In the genomic region with DNA sequence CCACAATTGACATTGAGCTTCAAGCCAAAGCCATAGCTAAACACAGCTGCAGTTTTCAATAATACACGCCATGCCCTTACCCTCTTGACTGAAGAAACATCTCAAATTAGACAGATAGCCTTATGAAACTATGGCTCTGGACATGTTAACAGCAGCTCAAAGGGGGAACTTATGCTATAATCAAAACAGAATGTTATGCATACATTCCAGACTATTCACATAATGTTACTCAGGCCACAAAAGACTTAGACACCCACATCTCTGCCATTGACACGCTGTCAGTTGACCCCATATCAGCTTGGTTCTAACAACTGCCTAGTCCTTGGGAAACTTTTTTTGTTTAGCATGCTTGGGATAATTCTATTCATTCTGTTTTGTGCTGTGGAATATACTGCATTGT, we compare ENCODE assay signal across 16 cellular contexts. TPM values are rescaled to one million over a fixed set of nuclear protein-coding genes. Genes with fewer than 3 reads are reported as not detected.
DNase-seq lines count a peak whose midpoint lies in the region; ATAC-seq, FAIRE-seq and TF ChIP-seq lines count a peak whose summit lies in the region.
"Had no signal": no experiment of that assay in that cellular context is flagged by ENCODE, and none has a peak within 500 bp of the region (broad histone marks: within the 10 kb centered on the region; RNA-seq: fewer than 3 reads in every experiment).

No MANE protein-coding gene starts in this region.

- H3K27ac ChIP-seq in K562 (ENCODE audit: extremely low read depth, low read depth, low read length) (no peak overlapping the region), substantia nigra (ENCODE audit: low read depth, low read length, poor library complexity, severe bottlenecking) (peak overlapping the region; percentile 13), A673 (ENCODE audit: low read depth, low read length, poor library complexity, severe bottlenecking) (no peak overlapping the region), adrenal gland (no peak overlapping the region)
- H3K27ac ChIP-seq: RWPE1 had no signal

- TF ChIP-seq POLR2A in K562 (conservative IDR thresholded peaks at IDR 0.05) (no peak), adrenal gland (IDR thresholded peaks at IDR 0.05) (no peak)

- H2AFZ ChIP-seq in K562 (ENCODE audit: low read depth, low read length) = peak overlapping the region; percentile 33

- H3K4me1 ChIP-seq in K562 (replicated peaks in 1 of 2; ENCODE audit: control insufficient read depth in 2 of 2, insufficient read depth in 2 of 2, low read length in 2 of 2) = peaks cover 29 to 44% of the 10 kb centered on the region in 2 experiments
- H3K4me1 ChIP-seq in A673 (ENCODE audit: insufficient read depth, low read length, poor library complexity, severe bottlenecking) = peaks cover 5% of the 10 kb centered on the region
- peaks cover 11 to 13% of the 10 kb centered on the region in 2 donors for H3K4me1 ChIP-seq in adrenal gland (replicated peaks in 1 of 2)
- H3K4me1 ChIP-seq: BE2C had no signal

- POLR2A ChIA-PET in K562 (lab: Yijun Ruan, JAX) (interaction anchor here (0.6 to 1.9 kb wide), 9 partner anchors 11 to 641 kb away, joined by 3 to 12 read pairs (median 3); a partner anchor contains a TSS), A673 (lab: Charles Lee; ENCODE audit: low non-redundant PET) (interaction anchor here (0.6 kb wide), 1 partner anchor 581 kb away, joined by 5 read pairs; no protein-coding TSS in a partner anchor)

- FAIRE-seq in K562 (lab: Jason Lieb, UNC) = peak; percentile 55
- FAIRE-seq: GM12892 had no signal

- H3K27me3 ChIP-seq in K562 (ENCODE audit: control insufficient read depth in 2 of 2, insufficient read depth in 2 of 2, low read length in 2 of 2) = no peaks in the 10 kb centered on the region
- H3K27me3 ChIP-seq in A673 (replicated peaks; ENCODE audit: insufficient read depth, low read depth, low read length, poor library complexity) = no peaks in the 10 kb centered on the region
- no peaks in the 10 kb centered on the region for H3K27me3 ChIP-seq in adrenal gland
- H3K27me3 ChIP-seq: BE2C had no signal

- in situ Hi-C loops in K562 (cut with MboI) = no loop called here

- WGBS in K562 (ENCODE audit: insufficient coverage, low coverage, missing lambda C conversion rate) = 15% methylated on average over 2 of the region's 2 CpGs
- WGBS in adrenal gland, 4 donors = 89 to 97% (median 90%) methylated on average over 2 of the region's 2 CpGs

- intact Hi-C loops in K562 (cut with micrococcal nuclease) = no loop called here
- intact Hi-C loops in A673 (cut with micrococcal nuclease; ENCODE audit: unreplicated experiment) = no loop called here
- intact Hi-C loops in adrenal gland (cut with DNase I) = no loop called here

- TF ChIP-seq CTCF in K562 (IDR thresholded peaks at IDR 0.05 in 2 of 3, conservative IDR thresholded peaks at IDR 0.05 in 1 of 3; ENCODE audit: insufficient read depth in 2 of 3, low read depth in 1 of 3, low read length in 3 of 3) (no peak), A673 (conservative IDR thresholded peaks at IDR 0.05; ENCODE audit: low read depth, low read length) (no peak), adrenal gland (IDR thresholded peaks at IDR 0.05) (no peak)

- ATAC-seq in K562 (no peak), GM21528 (IDR thresholded peaks at IDR 0.05; ENCODE audit: low FRiP score, unreplicated experiment) (no peak)

- H3K36me3 ChIP-seq in K562 (ENCODE audit: control insufficient read depth, insufficient read depth, low read length) (peaks cover 6% of the 10 kb centered on the region; the same call in 1 of the 3 replicates), A673 (ENCODE audit: insufficient read depth, low read length, poor library complexity, severe bottlenecking) (no peaks in the 10 kb centered on the region), adrenal gland (replicated peaks in 1 of 2) (no peaks in the 10 kb centered on the region)
- H3K36me3 ChIP-seq: BE2C had no signal

- H3K4me2 ChIP-seq in K562 (ENCODE audit: insufficient read depth, low read length) = no peak overlapping the region; the same call in 1 of the 2 replicates

- H3K4me3 ChIP-seq in K562 (no peak overlapping the region), A673 (ENCODE audit: low read depth, low read length, poor library complexity, severe bottlenecking) (no peak overlapping the region), adrenal gland (no peak overlapping the region)

- peaks cover 28% of the 10 kb centered on the region for H3K79me2 ChIP-seq in K562 (ENCODE audit: control insufficient read depth, insufficient read depth, low read length)

- no peak for TF ChIP-seq EP300 in K562 (IDR thresholded peaks at IDR 0.05; ENCODE audit: low read length)

- CTCF ChIA-PET in K562 (lab: Yijun Ruan, JAX; ENCODE audit: low intra/inter-chr PET ratio) (no interaction called here), A673 (lab: Charles Lee) (no interaction called here)

- TF ChIP-seq RAD21 in K562 (CRISPR knock-in tag; conservative IDR thresholded peaks at IDR 0.05 in 1 of 2, IDR thresholded peaks at IDR 0.05 in 1 of 2) = no peak

- H4K20me1 ChIP-seq in K562 (replicated peaks; ENCODE audit: control insufficient read depth, insufficient read depth, low read length) = peaks cover 8% of the 10 kb centered on the region; the same call in 1 of the 2 replicates

- no peaks in the 10 kb centered on the region for H3K9me1 ChIP-seq in K562 (ENCODE audit: control insufficient read depth, insufficient read depth, low read length)

- BruUV-seq in K562 (replicated peaks; lab: Mats Ljungman, UMichigan) (no TSS peak), A673 (replicated peaks; lab: Mats Ljungman, UMichigan) (no TSS peak)

- H3K9me3 ChIP-seq in K562 (replicated peaks; ENCODE audit: control insufficient read depth, insufficient read depth, low read depth, low read length) (no peaks in the 10 kb centered on the region), A673 (ENCODE audit: low read depth, low read length, poor library complexity, severe bottlenecking) (no peaks in the 10 kb centered on the region), adrenal gland (replicated peaks in 1 of 3) (no peaks in the 10 kb centered on the region)
- H3K9me3 ChIP-seq: BE2C had no signal

- peak overlapping the region; percentile 0 to 40; a peak in 1 of 4 replicates for H3K9ac ChIP-seq in K562 (ENCODE audit: insufficient read depth in 1 of 2, low read depth in 2 of 2, low read length in 2 of 2)

- DNase-seq in EL = peak; percentile 33
- DNase-seq in K562 (ENCODE audit: extremely low read depth in 1 of 4, low spot score in 3 of 4) = peak in 1 of 4 experiments; percentile 24
- DNase-seq in fibroblast of the conjunctiva (ENCODE audit: low read depth) = peak; percentile 8
- no peak for DNase-seq in substantia nigra (lab: John Stamatoyannopoulos, UW)
- no peak for DNase-seq in A673 (ENCODE audit: low spot score)
- no peak for DNase-seq in adrenal gland
- DNase-seq: BE2C; CD4-positive, alpha-beta memory T cell; H7; NCI-H1105 treated with DMSO at 0.1 percent for 48 hours; NCI-H1694 treated with DMSO at 0.1 percent for 48 hours; NCI-H446; NK-92 treated with Interleukin-12 subunit alpha and Interleukin-12 subunit beta, amount 100 ng/mL, for 24 hours had no signal

TF ChIP-seq in K562, 482 proteins besides CTCF, POLR2A, EP300 and RAD21 (continues in another document):
- TF ChIP-seq SPI1 (IDR thresholded peaks at IDR 0.05; ENCODE audit: borderline replicate concordance, low read depth, low read length) (no peak), HDGF (IDR thresholded peaks at IDR 0.05) (0 out of 2 replicates have a peak, but pooled peaks have one; percentile 1)

RNA-seq across cellular contexts. Expression of a gene that starts 2.3 kb away (rescaled TPM):
- total RNA-seq in K562 (2011; cell fraction: chromatin; rRNA removed; ENCODE audit: low replicate concordance) = 18.4 and 30.9 TPM in 2 replicates
- total RNA-seq in K562 (2011; cell fraction: nucleolus; rRNA removed) = 52.2 and 53.7 TPM in 2 replicates
- 47.9 and 75.6 TPM in 2 replicates for total RNA-seq in K562 (2011; cell fraction: nucleoplasm; rRNA removed)
- total RNA-seq in K562 (2014; rRNA removed) (97.3 and 100 TPM in 2 replicates), K562 (2014; rRNA removed; fragmentation: Illumina TruSeq; extraction: Trizol) (62.9 and 72.8 TPM in 2 replicates), K562 (2015; rRNA removed; fragmentation: Illumina TruSeq; extraction: Trizol) (51.0 and 55.1 TPM in 2 replicates), K562 (2021) (74.0 and 74.4 TPM in 2 replicates), A673 (2021) (51.0 and 59.5 TPM in 2 replicates), adrenal gland (100 to 1,000 TPM in 2 of 8 donors, 10 to 100 TPM in 6; 57.4 to 226 (median 82.2) TPM)
- polyA plus RNA-seq in K562 (2011; rRNA removed) (87.6 and 92.4 TPM in 2 replicates), K562 (2014; fragmentation: Illumina TruSeq; extraction: Trizol) (53.4 and 59.9 TPM in 2 replicates), K562 (2014; fragmentation: Nextera tagmentation; extraction: Ambion mirVana) (10 to 100 TPM in 1 of 2 experiments, 1 to 10 TPM in 1; 6.1 to 11.4 TPM), K562 (2014; rRNA removed) (89.2 and 95.7 TPM in 2 replicates), adrenal gland (100 to 1,000 TPM in 2 of 3 donors, 10 to 100 TPM in 1; 47.3 to 165 (median 103) TPM)
- 66.7 and 98.8 TPM in 2 replicates for polyA plus RNA-seq in K562 (2011; cell fraction: cytosol; rRNA removed)
- polyA plus RNA-seq in K562 (2011; cell fraction: nucleus; rRNA removed) = 32.2 and 37.6 TPM in 2 replicates
- 70.5 and 73.8 TPM in 2 replicates for polyA plus RNA-seq in K562 (2012)
- 20.8 and 22.7 TPM in 2 replicates for polyA minus RNA-seq in K562 (2011; rRNA and poly(A)+ RNA removed)
- polyA minus RNA-seq in K562 (2011; cell fraction: cytosol; rRNA and poly(A)+ RNA removed) = 15.7 and 18.1 TPM in 2 replicates
- 4.0 and 9.8 TPM in 2 replicates for polyA minus RNA-seq in K562 (2011; cell fraction: nucleus; rRNA and poly(A)+ RNA removed)

RNA-seq across cellular contexts. Expression of a gene that starts 15.7 kb away (rescaled TPM):
- total RNA-seq in K562 (2011; cell fraction: chromatin; rRNA removed; ENCODE audit: low replicate concordance) = 20.1 and 37.7 TPM in 2 replicates
- total RNA-seq in K562 (2011; cell fraction: nucleolus; rRNA removed) = 34.2 and 37.6 TPM in 2 replicates
- 23.3 and 27.4 TPM in 2 replicates for total RNA-seq in K562 (2011; cell fraction: nucleoplasm; rRNA removed)
- total RNA-seq in K562 (2014; rRNA removed) = 10.2 and 19.9 TPM in 2 replicates
- total RNA-seq in K562 (2014; rRNA removed; fragmentation: Illumina TruSeq; extraction: Trizol) = 17.7 and 19.3 TPM in 2 replicates
- total RNA-seq in K562 (2015; rRNA removed; fragmentation: Illumina TruSeq; extraction: Trizol) = 16.4 and 17.9 TPM in 2 replicates
- 14.7 and 18.1 TPM in 2 replicates for total RNA-seq in K562 (2021)
- 17.3 and 22.0 TPM in 2 replicates for polyA plus RNA-seq in K562 (2011; rRNA removed)
- polyA plus RNA-seq in K562 (2011; cell fraction: cytosol; rRNA removed) = 23.6 and 25.5 TPM in 2 replicates
- 22.9 and 24.1 TPM in 2 replicates for polyA plus RNA-seq in K562 (2011; cell fraction: nucleus; rRNA removed)
- polyA plus RNA-seq in K562 (2012) = 7.3 and 12.3 TPM in 2 replicates
- polyA plus RNA-seq in K562 (2014; fragmentation: Illumina TruSeq; extraction: Trizol) = 13.1 and 14.9 TPM in 2 replicates
- 10 to 100 TPM in 1 of 2 experiments, 1 to 10 TPM in 1; 7.1 to 10.6 TPM for polyA plus RNA-seq in K562 (2014; fragmentation: Nextera tagmentation; extraction: Ambion mirVana)
- polyA plus RNA-seq in K562 (2014; rRNA removed) = 14.3 and 15.3 TPM in 2 replicates
- polyA minus RNA-seq in K562 (2011; rRNA and poly(A)+ RNA removed) = 21.0 and 27.3 TPM in 2 replicates
- 19.5 and 19.6 TPM in 2 replicates for polyA minus RNA-seq in K562 (2011; cell fraction: cytosol; rRNA and poly(A)+ RNA removed)
- polyA minus RNA-seq in K562 (2011; cell fraction: nucleus; rRNA and poly(A)+ RNA removed) = 23.6 and 30.5 TPM in 2 replicates
- 14.5 and 15.6 TPM in 2 replicates for total RNA-seq in A673 (2021)
- total RNA-seq in adrenal gland = 1 to 10 TPM; 2.4 to 7.6 (median 6.0) TPM
- polyA plus RNA-seq in adrenal gland = 1 to 10 TPM; 1.9 to 4.1 (median 1.9) TPM

Comparison
In these comparisons a context has a peak if more than half of its experiments do, and no peak if none do; other contexts are left out.
1. DNase-seq: peak in EL (single experiment) and fibroblast of the conjunctiva (single experiment); none in substantia nigra (0 of 49), A673 (single experiment) and adrenal gland (0 of 7).